Comparison of ENCODE assay signal across 15 cellular contexts in the genomic region with DNA sequence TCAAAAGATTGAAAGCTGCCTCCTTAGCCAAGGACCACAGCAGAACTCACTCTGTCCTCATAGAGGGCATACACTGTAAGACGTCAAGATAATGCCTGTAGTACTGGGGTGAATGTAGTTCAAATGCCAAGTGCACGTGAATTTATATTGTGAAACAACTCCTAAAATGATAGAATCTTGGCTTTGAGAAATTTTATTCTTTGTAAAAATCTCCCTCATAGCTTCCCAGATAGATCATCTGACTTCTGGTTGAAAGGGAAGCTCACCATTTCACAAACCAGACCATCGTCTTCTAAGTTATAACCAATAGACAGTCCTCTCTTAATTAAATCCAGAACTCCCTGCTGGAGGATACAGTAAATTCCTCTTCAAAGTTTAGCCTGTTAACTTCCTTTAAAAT.
DNase-seq lines count a peak whose midpoint lies in the region; TF ChIP-seq lines count a peak whose summit lies in the region.
"Had no signal": no experiment of that assay in that cellular context is flagged by ENCODE, and none has a peak within 500 bp of the region (broad histone marks: within the 10 kb centered on the region; RNA-seq: fewer than 3 reads in every experiment).

No MANE protein-coding gene starts in this region.

- H2AFZ ChIP-seq in hepatocyte: no peak overlapping the region
- H2AFZ ChIP-seq: GM23338 had no signal

- H3K27me3 ChIP-seq in hepatocyte: no peaks in the 10 kb centered on the region
- H3K27me3 ChIP-seq: BE2C had no signal

- H3K4me1 ChIP-seq in hepatocyte (ENCODE audit: insufficient read depth): peaks cover 20% of the 10 kb centered on the region
- H3K4me1 ChIP-seq: BE2C had no signal

- 55% methylated on average over 3 of the region's 3 CpGs for WGBS in hepatocyte (ENCODE audit: low lambda C conversion rate, missing lambda C conversion rate)

- TF ChIP-seq CTCF in fibroblast of mammary gland (conservative IDR thresholded peaks at IDR 0.05; ENCODE audit: control insufficient read depth, insufficient read depth, low read depth, low read length): no peak
- TF ChIP-seq CTCF in hepatocyte (IDR thresholded peaks at IDR 0.05; ENCODE audit: poor library complexity): no peak

- H3K4me3 ChIP-seq in fibroblast of mammary gland (ENCODE audit: control insufficient read depth, low read depth, low read length) (no peak overlapping the region), hepatocyte (no peak overlapping the region)
- H3K4me3 ChIP-seq: GM12878, GM23338 had no signal

- H3K79me2 ChIP-seq in hepatocyte: no peaks in the 10 kb centered on the region

- H3K9me3 ChIP-seq in hepatocyte (ENCODE audit: low read depth): no peaks in the 10 kb centered on the region
- H3K9me3 ChIP-seq: BE2C had no signal

- DNase-seq in AG08395 (ENCODE audit: low spot score): peak; percentile 33
- peak; percentile 23 for DNase-seq in EH (ENCODE audit: low read depth)
- DNase-seq in fibroblast of mammary gland (ENCODE audit: low read depth): peak; percentile 63
- DNase-seq in hepatocyte (ENCODE audit: low spot score): no peak
- DNase-seq in activated T-cell treated with anti-CD3 and anti-CD28 coated beads for 4 hours: no peak
- DNase-seq in NCI-H2171 (lab: John Stamatoyannopoulos, UW): no peak
- no peak for DNase-seq in NOMO-1 (lab: John Stamatoyannopoulos, UW; ENCODE audit: unreplicated experiment in 2 of 2)
- no peak for DNase-seq in C1 segment of cervical spinal cord (lab: John Stamatoyannopoulos, UW)
- DNase-seq: 8988T; BE2C; CD8-positive, alpha-beta T cell; COR-L47; H7 had no signal

- H3K4me2 ChIP-seq in hepatocyte: no peak overlapping the region
- H3K4me2 ChIP-seq: GM23338 had no signal

- H3K27ac ChIP-seq in hepatocyte: peak overlapping the region; percentile 66

- H3K36me3 ChIP-seq in hepatocyte (replicated peaks; ENCODE audit: insufficient read depth, low read depth): no peaks in the 10 kb centered on the region
- H3K36me3 ChIP-seq: BE2C had no signal

- no peaks in the 10 kb centered on the region for H4K20me1 ChIP-seq in hepatocyte (ENCODE audit: insufficient read depth, poor library complexity, severe bottlenecking)

- no peaks in the 10 kb centered on the region for H3K9me2 ChIP-seq in hepatocyte (replicated peaks; ENCODE audit: insufficient read depth)

Comparison
In these comparisons a context has a peak if more than half of its experiments do, and no peak if none do; other contexts are left out.
1. DNase-seq: peak in AG08395 (single experiment), EH (single experiment) and fibroblast of mammary gland (single experiment); none in hepatocyte (single experiment), activated T-cell treated with anti-CD3 and anti-CD28 coated beads for 4 hours (single experiment), NCI-H2171 (single experiment), NOMO-1 (0 of 2) and C1 segment of cervical spinal cord (0 of 14).